1 cellular context compared by ENCODE assay signal in genomic region chr17:28728364-28729200, GRCh38.
TF ChIP-seq lines count a peak whose summit lies in the region.

Gene NEK8 (plus strand): TSS chr17:28728788. CDS start chr17:28728814, 26 bp downstream.

TF ChIP-seq in HepG2, 621 proteins besides CTCF, POLR2A, EP300 and RAD21 (continued from another document and continues in another):
- TF ChIP-seq, protein P1, sequence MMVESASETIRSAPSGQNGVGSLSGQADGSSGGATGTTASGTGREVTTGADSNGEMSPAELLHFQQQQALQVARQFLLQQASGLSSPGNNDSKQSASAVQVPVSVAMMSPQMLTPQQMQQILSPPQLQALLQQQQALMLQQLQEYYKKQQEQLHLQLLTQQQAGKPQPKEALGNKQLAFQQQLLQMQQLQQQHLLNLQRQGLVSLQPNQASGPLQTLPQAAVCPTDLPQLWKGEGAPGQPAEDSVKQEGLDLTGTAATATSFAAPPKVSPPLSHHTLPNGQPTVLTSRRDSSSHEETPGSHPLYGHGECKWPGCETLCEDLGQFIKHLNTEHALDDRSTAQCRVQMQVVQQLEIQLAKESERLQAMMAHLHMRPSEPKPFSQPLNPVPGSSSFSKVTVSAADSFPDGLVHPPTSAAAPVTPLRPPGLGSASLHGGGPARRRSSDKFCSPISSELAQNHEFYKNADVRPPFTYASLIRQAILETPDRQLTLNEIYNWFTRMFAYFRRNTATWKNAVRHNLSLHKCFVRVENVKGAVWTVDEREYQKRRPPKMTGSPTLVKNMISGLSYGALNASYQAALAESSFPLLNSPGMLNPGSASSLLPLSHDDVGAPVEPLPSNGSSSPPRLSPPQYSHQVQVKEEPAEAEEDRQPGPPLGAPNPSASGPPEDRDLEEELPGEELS (CRISPR knock-in tag; IDR thresholded peaks at IDR 0.05), result no peak
- no peak for TF ChIP-seq ZSCAN22 (CRISPR knock-in tag; IDR thresholded peaks at IDR 0.05)
- peak; percentile 76; the same call in 1 of the 2 replicates for TF ChIP-seq ARNTL (CRISPR knock-in tag; IDR thresholded peaks at IDR 0.05)
- TF ChIP-seq SIN3A (IDR thresholded peaks at IDR 0.05; ENCODE audit: borderline replicate concordance, low read depth, low read length), result 0 out of 2 replicates have a peak, but pooled peaks have one; percentile 30
- TF ChIP-seq, protein P2, sequence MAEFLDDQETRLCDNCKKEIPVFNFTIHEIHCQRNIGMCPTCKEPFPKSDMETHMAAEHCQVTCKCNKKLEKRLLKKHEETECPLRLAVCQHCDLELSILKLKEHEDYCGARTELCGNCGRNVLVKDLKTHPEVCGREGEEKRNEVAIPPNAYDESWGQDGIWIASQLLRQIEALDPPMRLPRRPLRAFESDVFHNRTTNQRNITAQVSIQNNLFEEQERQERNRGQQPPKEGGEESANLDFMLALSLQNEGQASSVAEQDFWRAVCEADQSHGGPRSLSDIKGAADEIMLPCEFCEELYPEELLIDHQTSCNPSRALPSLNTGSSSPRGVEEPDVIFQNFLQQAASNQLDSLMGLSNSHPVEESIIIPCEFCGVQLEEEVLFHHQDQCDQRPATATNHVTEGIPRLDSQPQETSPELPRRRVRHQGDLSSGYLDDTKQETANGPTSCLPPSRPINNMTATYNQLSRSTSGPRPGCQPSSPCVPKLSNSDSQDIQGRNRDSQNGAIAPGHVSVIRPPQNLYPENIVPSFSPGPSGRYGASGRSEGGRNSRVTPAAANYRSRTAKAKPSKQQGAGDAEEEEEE (CRISPR knock-in tag; IDR thresholded peaks at IDR 0.05; ENCODE audit: borderline replicate concordance), result no peak
- TF ChIP-seq ZNF414 (CRISPR knock-in tag; IDR thresholded peaks at IDR 0.05), result no peak
- TF ChIP-seq, protein P3, sequence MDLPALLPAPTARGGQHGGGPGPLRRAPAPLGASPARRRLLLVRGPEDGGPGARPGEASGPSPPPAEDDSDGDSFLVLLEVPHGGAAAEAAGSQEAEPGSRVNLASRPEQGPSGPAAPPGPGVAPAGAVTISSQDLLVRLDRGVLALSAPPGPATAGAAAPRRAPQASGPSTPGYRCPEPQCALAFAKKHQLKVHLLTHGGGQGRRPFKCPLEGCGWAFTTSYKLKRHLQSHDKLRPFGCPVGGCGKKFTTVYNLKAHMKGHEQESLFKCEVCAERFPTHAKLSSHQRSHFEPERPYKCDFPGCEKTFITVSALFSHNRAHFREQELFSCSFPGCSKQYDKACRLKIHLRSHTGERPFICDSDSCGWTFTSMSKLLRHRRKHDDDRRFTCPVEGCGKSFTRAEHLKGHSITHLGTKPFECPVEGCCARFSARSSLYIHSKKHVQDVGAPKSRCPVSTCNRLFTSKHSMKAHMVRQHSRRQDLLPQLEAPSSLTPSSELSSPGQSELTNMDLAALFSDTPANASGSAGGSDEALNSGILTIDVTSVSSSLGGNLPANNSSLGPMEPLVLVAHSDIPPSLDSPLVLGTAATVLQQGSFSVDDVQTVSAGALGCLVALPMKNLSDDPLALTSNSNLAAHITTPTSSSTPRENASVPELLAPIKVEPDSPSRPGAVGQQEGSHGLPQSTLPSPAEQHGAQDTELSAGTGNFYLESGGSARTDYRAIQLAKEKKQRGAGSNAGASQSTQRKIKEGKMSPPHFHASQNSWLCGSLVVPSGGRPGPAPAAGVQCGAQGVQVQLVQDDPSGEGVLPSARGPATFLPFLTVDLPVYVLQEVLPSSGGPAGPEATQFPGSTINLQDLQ (CRISPR knock-in tag; IDR thresholded peaks at IDR 0.05), result no peak
- TF ChIP-seq, protein P4, sequence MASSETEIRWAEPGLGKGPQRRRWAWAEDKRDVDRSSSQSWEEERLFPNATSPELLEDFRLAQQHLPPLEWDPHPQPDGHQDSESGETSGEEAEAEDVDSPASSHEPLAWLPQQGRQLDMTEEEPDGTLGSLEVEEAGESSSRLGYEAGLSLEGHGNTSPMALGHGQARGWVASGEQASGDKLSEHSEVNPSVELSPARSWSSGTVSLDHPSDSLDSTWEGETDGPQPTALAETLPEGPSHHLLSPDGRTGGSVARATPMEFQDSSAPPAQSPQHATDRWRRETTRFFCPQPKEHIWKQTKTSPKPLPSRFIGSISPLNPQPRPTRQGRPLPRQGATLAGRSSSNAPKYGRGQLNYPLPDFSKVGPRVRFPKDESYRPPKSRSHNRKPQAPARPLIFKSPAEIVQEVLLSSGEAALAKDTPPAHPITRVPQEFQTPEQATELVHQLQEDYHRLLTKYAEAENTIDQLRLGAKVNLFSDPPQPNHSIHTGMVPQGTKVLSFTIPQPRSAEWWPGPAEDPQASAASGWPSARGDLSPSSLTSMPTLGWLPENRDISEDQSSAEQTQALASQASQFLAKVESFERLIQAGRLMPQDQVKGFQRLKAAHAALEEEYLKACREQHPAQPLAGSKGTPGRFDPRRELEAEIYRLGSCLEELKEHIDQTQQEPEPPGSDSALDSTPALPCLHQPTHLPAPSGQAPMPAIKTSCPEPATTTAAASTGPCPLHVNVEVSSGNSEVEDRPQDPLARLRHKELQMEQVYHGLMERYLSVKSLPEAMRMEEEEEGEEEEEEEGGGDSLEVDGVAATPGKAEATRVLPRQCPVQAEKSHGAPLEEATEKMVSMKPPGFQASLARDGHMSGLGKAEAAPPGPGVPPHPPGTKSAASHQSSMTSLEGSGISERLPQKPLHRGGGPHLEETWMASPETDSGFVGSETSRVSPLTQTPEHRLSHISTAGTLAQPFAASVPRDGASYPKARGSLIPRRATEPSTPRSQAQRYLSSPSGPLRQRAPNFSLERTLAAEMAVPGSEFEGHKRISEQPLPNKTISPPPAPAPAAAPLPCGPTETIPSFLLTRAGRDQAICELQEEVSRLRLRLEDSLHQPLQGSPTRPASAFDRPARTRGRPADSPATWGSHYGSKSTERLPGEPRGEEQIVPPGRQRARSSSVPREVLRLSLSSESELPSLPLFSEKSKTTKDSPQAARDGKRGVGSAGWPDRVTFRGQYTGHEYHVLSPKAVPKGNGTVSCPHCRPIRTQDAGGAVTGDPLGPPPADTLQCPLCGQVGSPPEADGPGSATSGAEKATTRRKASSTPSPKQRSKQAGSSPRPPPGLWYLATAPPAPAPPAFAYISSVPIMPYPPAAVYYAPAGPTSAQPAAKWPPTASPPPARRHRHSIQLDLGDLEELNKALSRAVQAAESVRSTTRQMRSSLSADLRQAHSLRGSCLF (CRISPR knock-in tag; IDR thresholded peaks at IDR 0.05; ENCODE audit: borderline replicate concordance), result no peak
- no peak for TF ChIP-seq ZNF205 (CRISPR knock-in tag; IDR thresholded peaks at IDR 0.05)
- TF ChIP-seq ZNF564 (CRISPR knock-in tag; IDR thresholded peaks at IDR 0.05), result peak; percentile 74; the same call in 1 of the 2 replicates
- no peak for TF ChIP-seq ZNF552 (CRISPR knock-in tag; IDR thresholded peaks at IDR 0.05; ENCODE audit: borderline replicate concordance)
- no peak for TF ChIP-seq RORA (CRISPR knock-in tag; IDR thresholded peaks at IDR 0.05)
- no peak for TF ChIP-seq NCOA5 (CRISPR knock-in tag; IDR thresholded peaks at IDR 0.05)
- TF ChIP-seq ZBTB14 (CRISPR knock-in tag; IDR thresholded peaks at IDR 0.05), result 0 out of 2 replicates have a peak, but pooled peaks have one; percentile 38
- TF ChIP-seq MIXL1 (CRISPR knock-in tag; IDR thresholded peaks at IDR 0.05), result no peak
- TF ChIP-seq ZMAT3 (CRISPR knock-in tag; conservative IDR thresholded peaks at IDR 0.05), result peak; percentile 64; the same call in 1 of the 2 replicates
- peak; percentile 45; the same call in 1 of the 2 replicates for TF ChIP-seq ZBTB38 (CRISPR knock-in tag; IDR thresholded peaks at IDR 0.05)
- TF ChIP-seq FOXJ3 (CRISPR knock-in tag; IDR thresholded peaks at IDR 0.05; ENCODE audit: borderline replicate concordance), result no peak
- TF ChIP-seq HOXA7 (CRISPR knock-in tag; IDR thresholded peaks at IDR 0.05), result no peak
- no peak for TF ChIP-seq CEBPG (CRISPR knock-in tag; IDR thresholded peaks at IDR 0.05)
- no peak for TF ChIP-seq PRMT3 (CRISPR knock-in tag; IDR thresholded peaks at IDR 0.05; ENCODE audit: borderline replicate concordance, low read depth)
- no peak for TF ChIP-seq RFX1 (IDR thresholded peaks at IDR 0.05)
- TF ChIP-seq, protein P5, sequence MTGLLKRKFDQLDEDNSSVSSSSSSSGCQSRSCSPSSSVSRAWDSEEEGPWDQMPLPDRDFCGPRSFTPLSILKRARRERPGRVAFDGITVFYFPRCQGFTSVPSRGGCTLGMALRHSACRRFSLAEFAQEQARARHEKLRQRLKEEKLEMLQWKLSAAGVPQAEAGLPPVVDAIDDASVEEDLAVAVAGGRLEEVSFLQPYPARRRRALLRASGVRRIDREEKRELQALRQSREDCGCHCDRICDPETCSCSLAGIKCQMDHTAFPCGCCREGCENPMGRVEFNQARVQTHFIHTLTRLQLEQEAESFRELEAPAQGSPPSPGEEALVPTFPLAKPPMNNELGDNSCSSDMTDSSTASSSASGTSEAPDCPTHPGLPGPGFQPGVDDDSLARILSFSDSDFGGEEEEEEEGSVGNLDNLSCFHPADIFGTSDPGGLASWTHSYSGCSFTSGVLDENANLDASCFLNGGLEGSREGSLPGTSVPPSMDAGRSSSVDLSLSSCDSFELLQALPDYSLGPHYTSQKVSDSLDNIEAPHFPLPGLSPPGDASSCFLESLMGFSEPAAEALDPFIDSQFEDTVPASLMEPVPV (CRISPR knock-in tag; IDR thresholded peaks at IDR 0.05), result peak; percentile 87
- no peak for TF ChIP-seq ZFP36 (IDR thresholded peaks at IDR 0.05; ENCODE audit: borderline replicate concordance, low read depth, low read length, partially characterized antibody)
- TF ChIP-seq SUZ12 (IDR thresholded peaks at IDR 0.05; ENCODE audit: low read depth, low read length), result no peak
- 0 out of 2 replicates have a peak, but pooled peaks have one; percentile 15 for TF ChIP-seq MIER3 (CRISPR knock-in tag; IDR thresholded peaks at IDR 0.05; ENCODE audit: borderline replicate concordance)
- no peak for TF ChIP-seq TAF15 (IDR thresholded peaks at IDR 0.05; ENCODE audit: low read depth, low read length, poor library complexity, severe bottlenecking)
- TF ChIP-seq KLF12 (CRISPR knock-in tag; IDR thresholded peaks at IDR 0.05; ENCODE audit: borderline replicate concordance), result no peak; the same call in 1 of the 2 replicates
- TF ChIP-seq ZSCAN30 (CRISPR knock-in tag; IDR thresholded peaks at IDR 0.05), result no peak; the same call in 1 of the 2 replicates
- peak; percentile 55 for TF ChIP-seq TEAD3 (CRISPR knock-in tag; optimal IDR thresholded peaks at IDR 0.05; ENCODE audit: borderline replicate concordance)
- peak; percentile 63; the same call in 1 of the 2 replicates for TF ChIP-seq JUND (CRISPR knock-in tag; IDR thresholded peaks at IDR 0.05)
- TF ChIP-seq ZNF557 (CRISPR knock-in tag; IDR thresholded peaks at IDR 0.05), result no peak
- TF ChIP-seq, protein P6, sequence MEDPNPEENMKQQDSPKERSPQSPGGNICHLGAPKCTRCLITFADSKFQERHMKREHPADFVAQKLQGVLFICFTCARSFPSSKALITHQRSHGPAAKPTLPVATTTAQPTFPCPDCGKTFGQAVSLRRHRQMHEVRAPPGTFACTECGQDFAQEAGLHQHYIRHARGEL (CRISPR knock-in tag; IDR thresholded peaks at IDR 0.05), result no peak
- peak; percentile 71; the same call in 1 of the 2 replicates for TF ChIP-seq ZNF138 (CRISPR knock-in tag; IDR thresholded peaks at IDR 0.05; ENCODE audit: low read depth)
- no peak for TF ChIP-seq PAWR (CRISPR knock-in tag; IDR thresholded peaks at IDR 0.05; ENCODE audit: borderline replicate concordance)
- peak; percentile 88; the same call in 1 of the 2 replicates for TF ChIP-seq SNAPC2 (CRISPR knock-in tag; IDR thresholded peaks at IDR 0.05)
- TF ChIP-seq SRSF4 (IDR thresholded peaks at IDR 0.05; ENCODE audit: low read depth, low read length, poor library complexity, severe bottlenecking), result no peak
- TF ChIP-seq PBX2 (CRISPR knock-in tag; IDR thresholded peaks at IDR 0.05), result no peak
- peak; percentile 69 for TF ChIP-seq AKAP8 (CRISPR knock-in tag; IDR thresholded peaks at IDR 0.05)
- TF ChIP-seq ZNF274 (CRISPR knock-in tag; IDR thresholded peaks at IDR 0.05), result no peak
- TF ChIP-seq ONECUT2 (CRISPR knock-in tag; IDR thresholded peaks at IDR 0.05), result no peak
- TF ChIP-seq, protein P7, sequence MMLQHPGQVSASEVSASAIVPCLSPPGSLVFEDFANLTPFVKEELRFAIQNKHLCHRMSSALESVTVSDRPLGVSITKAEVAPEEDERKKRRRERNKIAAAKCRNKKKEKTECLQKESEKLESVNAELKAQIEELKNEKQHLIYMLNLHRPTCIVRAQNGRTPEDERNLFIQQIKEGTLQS (CRISPR knock-in tag; IDR thresholded peaks at IDR 0.05), result no peak
- no peak for TF ChIP-seq HNRNPUL1 (IDR thresholded peaks at IDR 0.05; ENCODE audit: low read depth, low read length)
- TF ChIP-seq, protein P8, sequence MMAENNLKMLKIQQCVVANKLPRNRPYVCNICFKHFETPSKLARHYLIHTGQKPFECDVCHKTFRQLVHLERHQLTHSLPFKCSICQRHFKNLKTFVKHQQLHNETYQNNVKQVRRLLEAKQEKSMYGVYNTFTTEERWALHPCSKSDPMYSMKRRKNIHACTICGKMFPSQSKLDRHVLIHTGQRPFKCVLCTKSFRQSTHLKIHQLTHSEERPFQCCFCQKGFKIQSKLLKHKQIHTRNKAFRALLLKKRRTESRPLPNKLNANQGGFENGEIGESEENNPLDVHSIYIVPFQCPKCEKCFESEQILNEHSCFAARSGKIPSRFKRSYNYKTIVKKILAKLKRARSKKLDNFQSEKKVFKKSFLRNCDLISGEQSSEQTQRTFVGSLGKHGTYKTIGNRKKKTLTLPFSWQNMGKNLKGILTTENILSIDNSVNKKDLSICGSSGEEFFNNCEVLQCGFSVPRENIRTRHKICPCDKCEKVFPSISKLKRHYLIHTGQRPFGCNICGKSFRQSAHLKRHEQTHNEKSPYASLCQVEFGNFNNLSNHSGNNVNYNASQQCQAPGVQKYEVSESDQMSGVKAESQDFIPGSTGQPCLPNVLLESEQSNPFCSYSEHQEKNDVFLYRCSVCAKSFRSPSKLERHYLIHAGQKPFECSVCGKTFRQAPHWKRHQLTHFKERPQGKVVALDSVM (CRISPR knock-in tag; IDR thresholded peaks at IDR 0.05), result no peak
- no peak for TF ChIP-seq ZFYVE20 (CRISPR knock-in tag; IDR thresholded peaks at IDR 0.05; ENCODE audit: borderline replicate concordance, low read depth)
